ENCODE assay signal across 1 cellular context in the genomic region with DNA sequence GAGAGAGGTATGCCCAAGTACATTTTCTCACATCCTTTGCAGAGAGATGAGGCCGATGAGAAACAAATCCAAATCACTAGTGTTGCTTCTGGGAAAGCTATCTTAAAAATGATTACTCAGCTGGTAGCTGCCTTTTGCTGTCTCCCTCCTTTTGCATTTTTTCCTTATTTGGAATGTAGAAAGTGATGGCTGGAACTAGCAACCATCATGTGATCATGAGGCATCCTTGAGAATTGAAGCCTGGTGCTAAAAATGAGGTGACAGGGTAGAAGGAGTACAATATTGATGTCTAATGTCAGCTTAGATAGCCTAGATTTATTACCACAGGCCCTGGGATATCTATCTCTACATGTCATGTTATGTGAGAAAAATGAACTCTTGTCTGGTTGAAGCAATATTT.
TF ChIP-seq lines count a peak whose summit lies in the region.

No MANE protein-coding gene starts in this region.

TF ChIP-seq in WTC11, 78 proteins besides CTCF, POLR2A, EP300 and RAD21 (continued from another document):
- no peak for TF ChIP-seq KAT7 (CRISPR knock-in tag; IDR thresholded peaks at IDR 0.05; ENCODE audit: borderline replicate concordance)
- TF ChIP-seq SMAD4 (CRISPR knock-in tag; IDR thresholded peaks at IDR 0.05) = no peak
